17 cellular contexts compared by ENCODE assay signal in genomic region chr1:201778279-201779023, GRCh38. TPM values are rescaled to one million over a fixed set of nuclear protein-coding genes. Genes with fewer than 3 reads are reported as not detected.
DNase-seq lines count a peak whose midpoint lies in the region; ATAC-seq, FAIRE-seq and TF ChIP-seq lines count a peak whose summit lies in the region.
"Had no signal": no experiment of that assay in that cellular context is flagged by ENCODE, and none has a peak within 500 bp of the region (broad histone marks: within the 10 kb centered on the region; RNA-seq: fewer than 3 reads in every experiment).

No MANE protein-coding gene starts in this region.

- H2BK15ac ChIP-seq in mesendoderm (replicated peaks; ENCODE audit: low read depth), result no peak overlapping the region

- H3K4me1 ChIP-seq in mesendoderm (ENCODE audit: control insufficient read depth, low read depth, low read length) (peaks cover 6% of the 10 kb centered on the region), tibial artery (peaks cover 0 to 83% (median 35%) of the 10 kb centered on the region in 4 donors), small intestine (ENCODE audit: control insufficient read depth in 2 of 2, insufficient read depth in 1 of 2, low read depth in 1 of 2, low read length in 1 of 2) (no peaks in the 10 kb centered on the region)
- H3K4me1 ChIP-seq: body of pancreas, parathyroid adenoma had no signal

- H3K27ac ChIP-seq in SK-N-MC, result peak overlapping the region; percentile 65; the same call in 1 of the 2 replicates
- H3K27ac ChIP-seq in mesendoderm (ENCODE audit: low read depth, low read length), result no peak overlapping the region
- H3K27ac ChIP-seq in tibial artery, result peak overlapping the region; percentile 71 to 72
- H3K27ac ChIP-seq in small intestine (ENCODE audit: low read depth in 1 of 2, low read length in 1 of 2), result no peak overlapping the region
- H3K27ac ChIP-seq: body of pancreas, parathyroid adenoma had no signal

- H3K18ac ChIP-seq in mesendoderm (ENCODE audit: low read length), result no peak overlapping the region

- no peak for FAIRE-seq in small intestine (lab: Jason Lieb, UNC)
- FAIRE-seq: GM19239 had no signal

- H4K8ac ChIP-seq in mesendoderm (ENCODE audit: low read depth, low read length), result no peak overlapping the region

- H3K56ac ChIP-seq in mesendoderm (ENCODE audit: low read length), result no peak overlapping the region

- no CpG with 5 or more reads among the region's 4 CpGs for WGBS in mesendoderm (ENCODE audit: extremely low coverage, insufficient coverage, low lambda C conversion rate)
- 44 to 55% (median 55%) methylated on average over 4 of the region's 4 CpGs for WGBS in small intestine, 3 donors

- no peak overlapping the region for H2BK5ac ChIP-seq in mesendoderm (ENCODE audit: low read length)

- H3K79me2 ChIP-seq in mesendoderm (ENCODE audit: control insufficient read depth, insufficient read depth, low read length), result no peaks in the 10 kb centered on the region
- H3K79me2 ChIP-seq: parathyroid adenoma had no signal

- H3K27me3 ChIP-seq in mesendoderm (ENCODE audit: insufficient read depth, low read length, poor library complexity) (no peaks in the 10 kb centered on the region), tibial artery (no peaks in the 10 kb centered on the region), small intestine (ENCODE audit: control insufficient read depth in 2 of 2, insufficient read depth in 2 of 2, low read length in 2 of 2) (no peaks in the 10 kb centered on the region)
- H3K27me3 ChIP-seq: body of pancreas had no signal

- H3K23ac ChIP-seq in mesendoderm (ENCODE audit: low read length), result no peak overlapping the region

- H3K36me3 ChIP-seq in SK-N-MC (ENCODE audit: insufficient read depth, low read length) (peaks cover 33% of the 10 kb centered on the region), mesendoderm (ENCODE audit: control insufficient read depth, insufficient read depth, low read length) (no peaks in the 10 kb centered on the region), tibial artery (peaks cover 23 to 30% (median 26%) of the 10 kb centered on the region in 3 donors), small intestine (ENCODE audit: control insufficient read depth in 2 of 2, insufficient read depth in 2 of 2, low read length in 2 of 2) (no peaks in the 10 kb centered on the region)

- DNase-seq in SK-N-MC (ENCODE audit: low read depth, low spot score) (no peak), fibroblast of peridontal ligament (ENCODE audit: extremely low read depth) (peak; percentile 74), mesendoderm (peak; percentile 41), tibial artery (peak in 1 of 2 donors; percentile 60), small intestine (no peak), NCI-H345 (lab: John Stamatoyannopoulos, UW) (no peak)
- DNase-seq: activated CD8-positive, alpha-beta memory T cell treated with anti-CD3 and anti-CD28 coated beads for 24 hours; activated gamma-delta T cell; body of pancreas; CD4-positive, CD25-positive, alpha-beta regulatory T cell; H7; midbrain; NCI-H187 treated with DMSO at 0.1 percent for 48 hours had no signal

- H2AK5ac ChIP-seq in mesendoderm (ENCODE audit: low read length), result no peak overlapping the region

- H3K4me3 ChIP-seq in SK-N-MC (peak overlapping the region; percentile 8; the same call in 1 of the 2 replicates), mesendoderm (ENCODE audit: low read length) (no peak overlapping the region), tibial artery (no peak overlapping the region), small intestine (ENCODE audit: low read depth in 1 of 2, low read length in 2 of 2) (no peak overlapping the region)
- H3K4me3 ChIP-seq: body of pancreas had no signal

- H3K9me3 ChIP-seq in SK-N-MC (ENCODE audit: low read depth, low read length) (no peaks in the 10 kb centered on the region), tibial artery (no peaks in the 10 kb centered on the region), small intestine (ENCODE audit: control insufficient read depth, low read depth) (no peaks in the 10 kb centered on the region)
- H3K9me3 ChIP-seq: body of pancreas had no signal

- no peak for TF ChIP-seq CTCF in tibial artery (IDR thresholded peaks at IDR 0.05)

- H3K79me1 ChIP-seq in mesendoderm (ENCODE audit: low read length), result no peaks in the 10 kb centered on the region

- intact Hi-C loops in tibial artery (cut with DNase I; ENCODE audit: low total_unique reads), result no loop called here

- no peak overlapping the region for H3K9ac ChIP-seq in SK-N-MC (ENCODE audit: insufficient read length)
- H3K9ac ChIP-seq in mesendoderm (ENCODE audit: low read length), result no peak overlapping the region
- H3K9ac ChIP-seq: parathyroid adenoma had no signal

- H4K5ac ChIP-seq in mesendoderm (ENCODE audit: low read length), result no peak overlapping the region

- ATAC-seq in HG03135 (IDR thresholded peaks at IDR 0.05; ENCODE audit: unreplicated experiment), result no peak
- no peak for ATAC-seq in GM21423 (IDR thresholded peaks at IDR 0.05; ENCODE audit: unreplicated experiment)
- ATAC-seq: body of pancreas had no signal

- H2BK120ac ChIP-seq in mesendoderm (ENCODE audit: low read depth, low read length), result no peak overlapping the region

- no peak overlapping the region for H3K4me2 ChIP-seq in mesendoderm (ENCODE audit: low read length)

- H3K4ac ChIP-seq in mesendoderm (ENCODE audit: low read depth, low read length), result no peak overlapping the region

RNA-seq across cellular contexts. Expression of gene IPO9, which starts 50.5 kb away (rescaled TPM):
- polyA plus RNA-seq in mesendoderm (2013, experiment 1 of 2), result 65.4 TPM
- polyA plus RNA-seq in mesendoderm (2013, experiment 2 of 2), result 63.3 TPM
- polyA plus RNA-seq in small intestine, result 10 to 100 TPM in 1 of 3 donors, 1 to 10 TPM in 2; 7.0 to 15.8 (median 8.7) TPM

Comparison
In these comparisons a context has a peak if more than half of its experiments do, and no peak if none do; other contexts are left out.
1. DNase-seq: peak in fibroblast of peridontal ligament (single experiment) and mesendoderm (single experiment); none in SK-N-MC (single experiment), small intestine (single experiment) and NCI-H345 (single experiment).
2. H3K27ac ChIP-seq: peak in SK-N-MC (single experiment) and tibial artery (2 of 2); none in mesendoderm (single experiment) and small intestine (0 of 2).